Comparison of ENCODE assay signal across 1 cellular context in genomic region chr1:210292276-210292851, GRCh38.
A peak's percentile ranks its signal among the peaks of the same experiment; 100 is the strongest.
TF ChIP-seq lines count a peak whose summit lies in the region.

No MANE protein-coding gene starts in this region.

TF ChIP-seq in neural cell, 6 proteins besides CTCF, POLR2A, EP300 and RAD21:
- TF ChIP-seq REST (IDR thresholded peaks at IDR 0.05; ENCODE audit: borderline replicate concordance), result peak; percentile 6
- no peak for TF ChIP-seq EZH2 (IDR thresholded peaks at IDR 0.05; ENCODE audit: borderline replicate concordance, insufficient read depth, low read length, poor library complexity, severe bottlenecking)
